In the genomic region with DNA sequence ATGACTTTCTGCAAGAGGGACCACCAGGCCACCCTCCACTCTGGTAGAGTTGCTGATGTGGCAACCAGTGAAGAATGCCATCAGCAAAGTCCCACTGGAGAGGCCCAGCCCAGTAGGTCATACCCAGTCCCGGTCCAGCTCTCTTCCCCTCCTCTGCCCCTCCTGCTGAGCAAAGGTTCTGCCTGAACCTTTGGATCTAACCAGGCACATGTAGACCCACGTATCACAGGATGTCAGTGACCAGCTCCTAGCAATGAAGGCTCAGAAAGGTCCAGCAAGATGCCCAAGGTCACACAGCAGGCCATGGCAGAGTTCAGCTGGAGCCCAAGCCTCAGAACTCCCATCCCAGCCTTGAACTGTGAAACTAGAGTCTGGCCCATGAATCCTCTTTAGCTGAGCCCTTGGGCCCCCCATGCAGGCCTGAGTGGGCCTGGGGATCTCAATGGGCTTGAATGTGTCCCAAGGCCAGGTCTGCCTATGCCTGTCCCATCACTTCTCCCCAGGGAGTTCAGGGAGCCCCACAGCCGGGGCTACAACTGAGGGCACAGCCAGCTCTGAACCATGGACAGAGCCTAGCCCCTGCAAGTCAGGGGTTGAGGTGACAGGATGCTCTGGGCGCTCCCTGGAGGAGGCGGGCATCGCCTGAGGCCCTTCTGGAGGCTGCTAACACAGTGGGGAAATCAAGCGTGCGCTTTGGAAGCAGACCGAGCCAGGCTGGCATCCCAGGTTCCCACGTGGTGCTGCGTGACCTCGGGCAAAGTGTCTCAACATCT, we compare ENCODE assay signal across 16 cellular contexts. TPM values are rescaled to one million over a fixed set of nuclear protein-coding genes. Genes with fewer than 3 reads are reported as not detected.
"Had no signal": no experiment of that assay in that cellular context is flagged by ENCODE, and none has a peak within 500 bp of the region (broad histone marks: within the 10 kb centered on the region; RNA-seq: fewer than 3 reads in every experiment).

No MANE protein-coding gene starts in this region.

- H3K9me3 ChIP-seq: thoracic aorta had no signal

- DNase-seq: activated CD4-positive, alpha-beta T cell treated with anti-CD3 and anti-CD28 coated beads, Interleukin-2, amount 10 ng/mL, durations not matched to agents 24 days and 14 days; activated CD8-positive, alpha-beta memory T cell treated with anti-CD3 and anti-CD28 coated beads, Interleukin-2, amount 50 U/mL, for 4 hours; activated CD8-positive, alpha-beta T cell treated with anti-CD3 and anti-CD28 coated beads, Interleukin-2, amount 10 ng/mL, durations not matched to agents 7 days and 5 days; activated effector memory CD4-positive, alpha-beta T cell treated with anti-CD3 and anti-CD28 coated beads, Interleukin-2, amount 50 U/mL, for 16 hours; activated T-cell treated with anti-CD3 and anti-CD28 coated beads, Interleukin-2, amount 50 U/mL, for 72 hours; amniotic stem cell; stimulated activated CD4-positive, alpha-beta T cell treated with anti-CD3 and anti-CD28 coated beads, Interleukin-4, amount 100 ng/mL, for 1 hour had no signal

- H2AFZ ChIP-seq: parathyroid adenoma had no signal

- H3K4me1 ChIP-seq: parathyroid adenoma had no signal

- H3K9ac ChIP-seq: parathyroid adenoma had no signal

- H3K27ac ChIP-seq: cardiac muscle cell, epithelial cell of prostate, parathyroid adenoma, thoracic aorta had no signal

- H3K4me3 ChIP-seq: cardiac muscle cell, smooth muscle cell, thoracic aorta had no signal

- H3K79me2 ChIP-seq: parathyroid adenoma had no signal

- H3K4me2 ChIP-seq: smooth muscle cell had no signal

- H3K27me3 ChIP-seq: cardiac muscle cell had no signal

- H3K36me3 ChIP-seq: cardiac muscle cell, thoracic aorta had no signal

RNA-seq across cellular contexts. Expression of gene PADI1, which starts 21.4 kb away (rescaled TPM):
- total RNA-seq: activated CD4-positive, alpha-beta T cell treated with anti-CD3 and anti-CD28 coated beads, Interleukin-2, amount 10 ng/mL, durations not matched to agents 24 days and 14 days; activated CD8-positive, alpha-beta T cell treated with anti-CD3 and anti-CD28 coated beads, Interleukin-2, amount 10 ng/mL, durations not matched to agents 7 days and 5 days; activated T-cell treated with anti-CD3 and anti-CD28 coated beads, Interleukin-2, amount 50 U/mL, for 72 hours; frontal cortex; natural killer cell treated with Interleukin-12 subunit alpha and Interleukin-12 subunit beta and Interleukin-15 and Interleukin-18, amount 100 ng/mL, for 72 hours; sciatic nerve had no signal
- polyA plus RNA-seq: liver, smooth muscle cell had no signal
